Comparison of ENCODE assay signal across 8 cellular contexts in genomic region chr22:50146440-50147228, GRCh38. TPM values are rescaled to one million over a fixed set of nuclear protein-coding genes. Genes with fewer than 3 reads are reported as not detected.
A peak's percentile ranks its signal among the peaks of the same experiment; 100 is the strongest.
DNase-seq lines count a peak whose midpoint lies in the region; ATAC-seq, FAIRE-seq and TF ChIP-seq lines count a peak whose summit lies in the region.

No MANE protein-coding gene starts in this region.

- peak; percentile 75 for TF ChIP-seq RAD21 in HepG2 (CRISPR knock-in tag; IDR thresholded peaks at IDR 0.05)

- DNase-seq in DMS53 treated with DMSO at 0.1 percent for 48 hours (lab: John Stamatoyannopoulos, UW; ENCODE audit: unreplicated experiment) (peak; percentile 45), NCI-H2227 treated with DMSO at 0.1 percent for 48 hours (lab: John Stamatoyannopoulos, UW) (peak; percentile 78), bronchial epithelial cell (ENCODE audit: low read depth) (peak; percentile 55), HepG2 (ENCODE audit: low spot score) (peak; percentile 87), upper lobe of left lung (peak; percentile 49 to 67), germinal center (ENCODE audit: low spot score) (no peak)
- DNase-seq in activated T-cell treated with anti-CD3 and anti-CD28 coated beads, Interleukin-2, amount 50 U/mL, for 48 hours: no peak
- no peak for DNase-seq in stimulated activated CD4-positive, alpha-beta T cell treated with anti-CD3 and anti-CD28 coated beads, Interleukin-15, amount 100 ng/mL, for 24 hours

- H3K4me1 ChIP-seq in HepG2 (ENCODE audit: insufficient read depth, low read length) (peaks cover 85% of the 10 kb centered on the region), upper lobe of left lung (peaks cover 0 to 10% (median 6%) of the 10 kb centered on the region in 4 donors)

- H3K27me3 ChIP-seq in bronchial epithelial cell (ENCODE audit: control insufficient read depth, insufficient read depth, low read length): peaks cover 4% of the 10 kb centered on the region
- peaks cover 2 to 41% of the 10 kb centered on the region in 2 experiments for H3K27me3 ChIP-seq in HepG2 (ENCODE audit: control insufficient read depth in 1 of 2, insufficient read depth in 2 of 2, low read length in 2 of 2)
- H3K27me3 ChIP-seq in upper lobe of left lung: no peaks in the 10 kb centered on the region

- H3K36me3 ChIP-seq in bronchial epithelial cell (ENCODE audit: control insufficient read depth, insufficient read depth, low read length): no peaks in the 10 kb centered on the region
- no peaks in the 10 kb centered on the region for H3K36me3 ChIP-seq in HepG2 (replicated peaks in 1 of 2; ENCODE audit: control insufficient read depth in 1 of 2, insufficient read depth in 2 of 2, low read length in 2 of 2)
- no peaks in the 10 kb centered on the region for H3K36me3 ChIP-seq in upper lobe of left lung

- FAIRE-seq in bronchial epithelial cell (lab: Jason Lieb, UNC) (no peak), HepG2 (lab: Jason Lieb, UNC) (peak; percentile 92)

- peak overlapping the region; percentile 88 for H3K4me2 ChIP-seq in HepG2 (ENCODE audit: low read depth, low read length)

- TF ChIP-seq CTCF in bronchial epithelial cell (IDR thresholded peaks at IDR 0.05; ENCODE audit: insufficient read depth, low read length, severe bottlenecking) (peak; percentile 86), HepG2 (CRISPR knock-in tag; IDR thresholded peaks at IDR 0.05) (peak; percentile 93), upper lobe of left lung (IDR thresholded peaks at IDR 0.05) (peak in 5 of 6 experiments; percentile 38 to 68 (median 61))

- WGBS in HepG2 (ENCODE audit: low lambda C conversion rate): 0% methylated on average over 12 of the region's 26 CpGs
- WGBS in upper lobe of left lung, 2 donors: 46 to 48% methylated on average over 19 to 26 of the region's 26 CpGs

- H3K4me3 ChIP-seq in bronchial epithelial cell (ENCODE audit: low read depth, low read length) (no peak overlapping the region), HepG2 (replicated peaks in 1 of 3; ENCODE audit: insufficient read depth in 1 of 3, low read depth in 2 of 3, low read length in 3 of 3) (peak overlapping the region; percentile 33 to 67 (median 46); a peak in 5 of 6 replicates), upper lobe of left lung (no peak overlapping the region)

- H3K9ac ChIP-seq in HepG2 (ENCODE audit: insufficient read depth, low read depth, low read length): peak overlapping the region; percentile 30; the same call in 1 of the 2 replicates

- peak in 1 of 2 experiments; percentile 43; a peak in 2 of 4 replicates for TF ChIP-seq POLR2A in HepG2 (IDR thresholded peaks at IDR 0.05; ENCODE audit: insufficient read depth in 1 of 2, low read depth in 2 of 2, low read length in 2 of 2)
- no peak for TF ChIP-seq POLR2A in upper lobe of left lung (IDR thresholded peaks at IDR 0.05)

- H3K9me3 ChIP-seq in HepG2 (ENCODE audit: low read length) (no peaks in the 10 kb centered on the region), upper lobe of left lung (no peaks in the 10 kb centered on the region)

- no peaks in the 10 kb centered on the region for H3K79me2 ChIP-seq in HepG2 (ENCODE audit: insufficient read depth, low read length)

- CTCF ChIA-PET in HepG2 (lab: Yijun Ruan, JAX; ENCODE audit: low intra/inter-chr PET ratio, low total read pairs): interaction anchor here (1.6 to 4.3 kb wide), 2 partner anchors 63 to 90 kb away, joined by 6 to 39 read pairs; no protein-coding TSS in a partner anchor

- no TSS peak for BruUV-seq in HepG2 (replicated peaks; lab: Mats Ljungman, UMichigan)

- no peaks in the 10 kb centered on the region for H4K20me1 ChIP-seq in HepG2 (ENCODE audit: insufficient read depth, low read length)

- ATAC-seq in HepG2 (peak; percentile 75), upper lobe of left lung (ENCODE audit: low FRiP score in 2 of 2) (peak; percentile 53 to 75)

- TF ChIP-seq EP300 in HepG2 (IDR thresholded peaks at IDR 0.05; ENCODE audit: low read depth in 2 of 2, low read length in 2 of 2) (no peak), HepG2 (CRISPR knock-in tag; IDR thresholded peaks at IDR 0.05; ENCODE audit: borderline replicate concordance) (0 out of 2 replicates have a peak, but pooled peaks have one; percentile 23), upper lobe of left lung (IDR thresholded peaks at IDR 0.05) (no peak)

- H3K27ac ChIP-seq in HepG2 (ENCODE audit: extremely low read length, insufficient read depth, low read length): peak overlapping the region; percentile 54
- no peak overlapping the region for H3K27ac ChIP-seq in upper lobe of left lung

- in situ Hi-C loops in HepG2 (cut with HindIII; ENCODE audit: extremely low pct_ligation_motif_present, low pct_unique_long_range_greater_than_20kb): loop anchor here (5.0 kb wide), 1 partner anchor 61 kb away; no protein-coding TSS in a partner anchor

- intact Hi-C loops in HepG2 (cut with micrococcal nuclease; ENCODE audit: unreplicated experiment): loop anchor here (5.0 kb wide), 2 partner anchors 44 to 379 kb away; no protein-coding TSS in a partner anchor

- POLR2A ChIA-PET in HepG2 (lab: Yijun Ruan, JAX): interaction anchor here (1.0 to 1.6 kb wide), 4 partner anchors 38 to 180 kb away, joined by 4 to 5 read pairs (median 4); partner anchors contain the start of gene TUBGCP6

- H2AFZ ChIP-seq in HepG2 (ENCODE audit: low read length): no peak overlapping the region

RNA-seq across cellular contexts. Expression of gene PANX2, which starts 23.9 kb away (rescaled TPM):
- total RNA-seq in bronchial epithelial cell (0.26 and 0.77 TPM in 2 replicates), HepG2 (2016; rRNA removed; fragmentation: Illumina TruSeq; extraction: Trizol) (0.15 and 0.58 TPM in 2 replicates), upper lobe of left lung (10 to 100 TPM in 3 of 6 donors, 1 to 10 TPM in 3; 1.9 to 16.8 (median 7.1) TPM)
- total RNA-seq in HepG2 (2016; cell fraction: cytosol; rRNA removed; fragmentation: Illumina TruSeq; extraction: Trizol; ENCODE audit: low read depth): 0.20 and 0.35 TPM in 2 replicates
- total RNA-seq in HepG2 (2016; cell fraction: insoluble cytoplasmic fraction; rRNA removed; fragmentation: Illumina TruSeq; extraction: Trizol): 0.19 TPM in 2 replicates
- 1.1 and 1.4 TPM in 2 replicates for total RNA-seq in HepG2 (2016; cell fraction: membrane; rRNA removed; fragmentation: Illumina TruSeq; extraction: Trizol)
- 0.47 and 0.56 TPM in 2 replicates for total RNA-seq in HepG2 (2016; cell fraction: nucleus; rRNA removed; fragmentation: Illumina TruSeq; extraction: Trizol)
- 1.1 TPM in 2 replicates for polyA plus RNA-seq in HepG2 (2011; rRNA removed)
- polyA plus RNA-seq in HepG2 (2011; cell fraction: cytosol; rRNA removed): 0.99 and 1.7 TPM in 2 replicates
- 2.5 and 4.2 TPM in 2 replicates for polyA plus RNA-seq in HepG2 (2011; cell fraction: nucleus; rRNA removed)
- 1.6 and 3.8 TPM in 2 replicates for polyA plus RNA-seq in HepG2 (2012)
- polyA plus RNA-seq in HepG2 (2016; cell fraction: cytosol; fragmentation: Illumina TruSeq; extraction: Trizol; ENCODE audit: low read depth): 1.3 and 1.4 TPM in 2 replicates
- polyA plus RNA-seq in HepG2 (2016; cell fraction: insoluble cytoplasmic fraction; fragmentation: Illumina TruSeq; extraction: Trizol; ENCODE audit: low read depth): 1.1 and 1.4 TPM in 2 replicates
- 2.9 and 3.6 TPM in 2 replicates for polyA plus RNA-seq in HepG2 (2016; cell fraction: membrane; fragmentation: Illumina TruSeq; extraction: Trizol; ENCODE audit: low read depth)
- polyA plus RNA-seq in HepG2 (2016; cell fraction: nucleus; fragmentation: Illumina TruSeq; extraction: Trizol; ENCODE audit: insufficient read depth, low read depth): 2.0 and 2.3 TPM in 2 replicates
- 0.78 and 0.84 TPM in 2 replicates for polyA minus RNA-seq in HepG2 (2011; rRNA and poly(A)+ RNA removed; ENCODE audit: low replicate concordance)
- polyA minus RNA-seq in HepG2 (2011; cell fraction: cytosol; rRNA and poly(A)+ RNA removed): 0.30 and 0.79 TPM in 2 replicates
- 0.37 and 0.39 TPM in 2 replicates for polyA minus RNA-seq in HepG2 (2011; cell fraction: nucleus; rRNA and poly(A)+ RNA removed)

RNA-seq across cellular contexts. Expression of gene TRABD, which starts 39.1 kb away (rescaled TPM):
- total RNA-seq in bronchial epithelial cell: 38.3 and 43.7 TPM in 2 replicates
- total RNA-seq in HepG2 (2016; rRNA removed; fragmentation: Illumina TruSeq; extraction: Trizol): 16.2 and 21.5 TPM in 2 replicates
- 8.1 and 8.5 TPM in 2 replicates for total RNA-seq in HepG2 (2016; cell fraction: cytosol; rRNA removed; fragmentation: Illumina TruSeq; extraction: Trizol; ENCODE audit: low read depth)
- total RNA-seq in HepG2 (2016; cell fraction: insoluble cytoplasmic fraction; rRNA removed; fragmentation: Illumina TruSeq; extraction: Trizol): 14.1 and 20.1 TPM in 2 replicates
- total RNA-seq in HepG2 (2016; cell fraction: membrane; rRNA removed; fragmentation: Illumina TruSeq; extraction: Trizol): 15.9 and 17.7 TPM in 2 replicates
- total RNA-seq in HepG2 (2016; cell fraction: nucleus; rRNA removed; fragmentation: Illumina TruSeq; extraction: Trizol): 12.3 and 17.7 TPM in 2 replicates
- 28.9 and 36.8 TPM in 2 replicates for polyA plus RNA-seq in HepG2 (2011; rRNA removed)
- 15.8 and 28.0 TPM in 2 replicates for polyA plus RNA-seq in HepG2 (2011; cell fraction: cytosol; rRNA removed)
- polyA plus RNA-seq in HepG2 (2011; cell fraction: nucleus; rRNA removed): 241 and 327 TPM in 2 replicates
- polyA plus RNA-seq in HepG2 (2012): 19.6 and 35.2 TPM in 2 replicates
- polyA plus RNA-seq in HepG2 (2016; cell fraction: cytosol; fragmentation: Illumina TruSeq; extraction: Trizol; ENCODE audit: low read depth): 10.4 and 11.2 TPM in 2 replicates
- 19.9 and 22.8 TPM in 2 replicates for polyA plus RNA-seq in HepG2 (2016; cell fraction: insoluble cytoplasmic fraction; fragmentation: Illumina TruSeq; extraction: Trizol; ENCODE audit: low read depth)
- polyA plus RNA-seq in HepG2 (2016; cell fraction: membrane; fragmentation: Illumina TruSeq; extraction: Trizol; ENCODE audit: low read depth): 15.2 and 16.9 TPM in 2 replicates
- 56.6 and 60.9 TPM in 2 replicates for polyA plus RNA-seq in HepG2 (2016; cell fraction: nucleus; fragmentation: Illumina TruSeq; extraction: Trizol; ENCODE audit: insufficient read depth, low read depth)
- 22.4 and 30.1 TPM in 2 replicates for polyA minus RNA-seq in HepG2 (2011; rRNA and poly(A)+ RNA removed; ENCODE audit: low replicate concordance)
- 9.7 and 11.7 TPM in 2 replicates for polyA minus RNA-seq in HepG2 (2011; cell fraction: cytosol; rRNA and poly(A)+ RNA removed)
- polyA minus RNA-seq in HepG2 (2011; cell fraction: nucleus; rRNA and poly(A)+ RNA removed): 14.4 and 18.2 TPM in 2 replicates
- 10 to 100 TPM; 32.9 to 88.0 (median 56.3) TPM for total RNA-seq in upper lobe of left lung

RNA-seq across cellular contexts. Expression of gene SELENOO, which starts 54.2 kb away (rescaled TPM):
- total RNA-seq in bronchial epithelial cell (20.8 and 25.7 TPM in 2 replicates), HepG2 (2016; rRNA removed; fragmentation: Illumina TruSeq; extraction: Trizol) (12.5 and 19.0 TPM in 2 replicates), upper lobe of left lung (100 to 1,000 TPM in 1 of 6 donors, 10 to 100 TPM in 5; 23.1 to 102 (median 28.9) TPM)
- total RNA-seq in HepG2 (2016; cell fraction: cytosol; rRNA removed; fragmentation: Illumina TruSeq; extraction: Trizol; ENCODE audit: low read depth): 2.8 and 3.8 TPM in 2 replicates
- 9.4 and 19.8 TPM in 2 replicates for total RNA-seq in HepG2 (2016; cell fraction: insoluble cytoplasmic fraction; rRNA removed; fragmentation: Illumina TruSeq; extraction: Trizol)
- 6.0 and 7.6 TPM in 2 replicates for total RNA-seq in HepG2 (2016; cell fraction: membrane; rRNA removed; fragmentation: Illumina TruSeq; extraction: Trizol)
- 18.8 and 19.9 TPM in 2 replicates for total RNA-seq in HepG2 (2016; cell fraction: nucleus; rRNA removed; fragmentation: Illumina TruSeq; extraction: Trizol)
- 14.4 and 18.7 TPM in 2 replicates for polyA plus RNA-seq in HepG2 (2011; rRNA removed)
- 10.0 and 18.1 TPM in 2 replicates for polyA plus RNA-seq in HepG2 (2011; cell fraction: cytosol; rRNA removed)
- 88.6 and 104 TPM in 2 replicates for polyA plus RNA-seq in HepG2 (2011; cell fraction: nucleus; rRNA removed)
- polyA plus RNA-seq in HepG2 (2012): 10.9 and 17.7 TPM in 2 replicates
- polyA plus RNA-seq in HepG2 (2016; cell fraction: cytosol; fragmentation: Illumina TruSeq; extraction: Trizol; ENCODE audit: low read depth): 3.5 and 4.0 TPM in 2 replicates
- polyA plus RNA-seq in HepG2 (2016; cell fraction: insoluble cytoplasmic fraction; fragmentation: Illumina TruSeq; extraction: Trizol; ENCODE audit: low read depth): 9.5 and 12.3 TPM in 2 replicates
- 4.9 and 5.3 TPM in 2 replicates for polyA plus RNA-seq in HepG2 (2016; cell fraction: membrane; fragmentation: Illumina TruSeq; extraction: Trizol; ENCODE audit: low read depth)
- polyA plus RNA-seq in HepG2 (2016; cell fraction: nucleus; fragmentation: Illumina TruSeq; extraction: Trizol; ENCODE audit: insufficient read depth, low read depth): 54.2 and 57.7 TPM in 2 replicates
- 9.7 and 16.7 TPM in 2 replicates for polyA minus RNA-seq in HepG2 (2011; rRNA and poly(A)+ RNA removed; ENCODE audit: low replicate concordance)
- 6.4 and 6.9 TPM in 2 replicates for polyA minus RNA-seq in HepG2 (2011; cell fraction: cytosol; rRNA and poly(A)+ RNA removed)
- 7.5 and 7.7 TPM in 2 replicates for polyA minus RNA-seq in HepG2 (2011; cell fraction: nucleus; rRNA and poly(A)+ RNA removed)

RNA-seq across cellular contexts. Expression of gene MOV10L1, which starts 56.8 kb away (rescaled TPM):
- 0.26 and 1.4 TPM in 2 replicates for total RNA-seq in bronchial epithelial cell
- 0.11 TPM in 1 of 2 replicates, not detected in the other for total RNA-seq in HepG2 (2016; rRNA removed; fragmentation: Illumina TruSeq; extraction: Trizol)
- not detected in 2 replicates for total RNA-seq in HepG2 (2016; cell fraction: cytosol; rRNA removed; fragmentation: Illumina TruSeq; extraction: Trizol; ENCODE audit: low read depth)
- total RNA-seq in HepG2 (2016; cell fraction: insoluble cytoplasmic fraction; rRNA removed; fragmentation: Illumina TruSeq; extraction: Trizol): 0.17 TPM in 1 of 2 replicates, not detected in the other
- not detected in 2 replicates for total RNA-seq in HepG2 (2016; cell fraction: membrane; rRNA removed; fragmentation: Illumina TruSeq; extraction: Trizol)
- 0.12 and 0.28 TPM in 2 replicates for total RNA-seq in HepG2 (2016; cell fraction: nucleus; rRNA removed; fragmentation: Illumina TruSeq; extraction: Trizol)
- polyA plus RNA-seq in HepG2 (2011; rRNA removed): 0.12 and 0.31 TPM in 2 replicates
- 0.05 and 0.09 TPM in 2 replicates for polyA plus RNA-seq in HepG2 (2011; cell fraction: cytosol; rRNA removed)
- 0.47 and 1.1 TPM in 2 replicates for polyA plus RNA-seq in HepG2 (2011; cell fraction: nucleus; rRNA removed)
- polyA plus RNA-seq in HepG2 (2012): 0.29 and 0.46 TPM in 2 replicates
- polyA plus RNA-seq in HepG2 (2016; cell fraction: cytosol; fragmentation: Illumina TruSeq; extraction: Trizol; ENCODE audit: low read depth): not detected in 2 replicates
- not detected in 2 replicates for polyA plus RNA-seq in HepG2 (2016; cell fraction: insoluble cytoplasmic fraction; fragmentation: Illumina TruSeq; extraction: Trizol; ENCODE audit: low read depth)
- polyA plus RNA-seq in HepG2 (2016; cell fraction: membrane; fragmentation: Illumina TruSeq; extraction: Trizol; ENCODE audit: low read depth): 0.08 TPM in 1 of 2 replicates, not detected in the other
- not detected in 2 replicates for polyA plus RNA-seq in HepG2 (2016; cell fraction: nucleus; fragmentation: Illumina TruSeq; extraction: Trizol; ENCODE audit: insufficient read depth, low read depth)
- not detected in 2 replicates for polyA minus RNA-seq in HepG2 (2011; rRNA and poly(A)+ RNA removed; ENCODE audit: low replicate concordance)
- not detected in 2 replicates for polyA minus RNA-seq in HepG2 (2011; cell fraction: cytosol; rRNA and poly(A)+ RNA removed)
- polyA minus RNA-seq in HepG2 (2011; cell fraction: nucleus; rRNA and poly(A)+ RNA removed): 0.39 TPM in 1 of 2 replicates, not detected in the other
- 1 to 10 TPM in 3 of 6 donors, under 1 TPM in 2, not detected in 1; 0.47 to 3.1 (median 1.8) TPM for total RNA-seq in upper lobe of left lung

Comparison
In these comparisons a context has a peak if more than half of its experiments do, and no peak if none do; other contexts are left out.
1. DNase-seq: peak in DMS53 treated with DMSO at 0.1 percent for 48 hours (single experiment), NCI-H2227 treated with DMSO at 0.1 percent for 48 hours (single experiment), bronchial epithelial cell (single experiment), HepG2 (single experiment) and upper lobe of left lung (2 of 2); none in activated T-cell treated with anti-CD3 and anti-CD28 coated beads, Interleukin-2, amount 50 U/mL, for 48 hours (0 of 2), germinal center (single experiment) and stimulated activated CD4-positive, alpha-beta T cell treated with anti-CD3 and anti-CD28 coated beads, Interleukin-15, amount 100 ng/mL, for 24 hours (single experiment).
2. H3K4me3 ChIP-seq: peak in HepG2 (3 of 3); none in bronchial epithelial cell (single experiment) and upper lobe of left lung (0 of 4).
3. Peak in every context shown above with its lines, with median percentiles within 50 percentile points of each other: CTCF ChIP-seq.